Comparison of ENCODE assay signal across 11 cellular contexts in genomic region chr5:7876867-7877266, GRCh38. TPM values are rescaled to one million over a fixed set of nuclear protein-coding genes. Genes with fewer than 3 reads are reported as not detected.
A peak's percentile ranks its signal among the peaks of the same experiment; 100 is the strongest.
DNase-seq lines count a peak whose midpoint lies in the region; ATAC-seq and TF ChIP-seq lines count a peak whose summit lies in the region.
"Had no signal": no experiment of that assay in that cellular context is flagged by ENCODE, and none has a peak within 500 bp of the region (broad histone marks: within the 10 kb centered on the region; RNA-seq: fewer than 3 reads in every experiment).

No MANE protein-coding gene starts in this region.

- H3K27me3 ChIP-seq in osteoblast (ENCODE audit: insufficient read depth, low read length), result no peaks in the 10 kb centered on the region
- H3K27me3 ChIP-seq: BE2C had no signal

- ATAC-seq in HG02852 (IDR thresholded peaks at IDR 0.05; ENCODE audit: unreplicated experiment) (peak; percentile 46), T-helper 17 cell (peak; percentile 43), HG02763 (IDR thresholded peaks at IDR 0.05; ENCODE audit: unreplicated experiment) (no peak)

- no peak overlapping the region for H3K4me2 ChIP-seq in osteoblast (ENCODE audit: insufficient read depth, low read length)

- TF ChIP-seq CTCF in osteoblast (IDR thresholded peaks at IDR 0.05; ENCODE audit: extremely low read depth, low read depth, low read length), result no peak

- H3K27ac Mint-ChIP-seq in activated CD4-positive, alpha-beta T cell treated with anti-CD3 and anti-CD28 coated beads, Interleukin-2, amount 10 ng/mL, durations not matched to agents 24 days and 14 days, result no peak overlapping the region
- H3K27ac Mint-ChIP-seq in T-helper 17 cell, result peak overlapping the region; percentile 85
- H3K27ac Mint-ChIP-seq: endodermal cell had no signal

- peaks cover 69% of the 10 kb centered on the region for H3K36me3 Mint-ChIP-seq in activated CD4-positive, alpha-beta T cell treated with anti-CD3 and anti-CD28 coated beads, Interleukin-2, amount 10 ng/mL, durations not matched to agents 24 days and 14 days (ENCODE audit: low read depth)
- peaks cover 18% of the 10 kb centered on the region for H3K36me3 Mint-ChIP-seq in T-helper 17 cell (ENCODE audit: low read depth)

- no peak overlapping the region for H3K4me3 ChIP-seq in osteoblast (ENCODE audit: insufficient read depth, low read length)

- H3K27ac ChIP-seq in osteoblast (ENCODE audit: low read depth, low read length), result peak overlapping the region; percentile 82
- H3K27ac ChIP-seq: parathyroid adenoma had no signal

- H3K9me3 ChIP-seq in T-helper 17 cell (ENCODE audit: control insufficient read depth, low read length, poor library complexity, severe bottlenecking), result no peaks in the 10 kb centered on the region
- no peaks in the 10 kb centered on the region for H3K9me3 ChIP-seq in osteoblast (ENCODE audit: low read depth, low read length)
- H3K9me3 ChIP-seq: BE2C had no signal

- peaks cover 43% of the 10 kb centered on the region for H3K36me3 ChIP-seq in osteoblast (ENCODE audit: insufficient read depth, low read length)

- no peak overlapping the region for H2AFZ ChIP-seq in osteoblast (ENCODE audit: low read length)
- H2AFZ ChIP-seq: parathyroid adenoma had no signal

- DNase-seq in activated CD4-positive, alpha-beta T cell treated with anti-CD3 and anti-CD28 coated beads, Interleukin-2, amount 10 ng/mL, durations not matched to agents 24 days and 14 days, result no peak
- no peak for DNase-seq in activated CD4-positive, alpha-beta T cell treated with anti-CD3 and anti-CD28 coated beads, Interleukin-2, amount 50 U/mL, for 4 hours
- DNase-seq in T-helper 17 cell (no peak), osteoblast (ENCODE audit: insufficient read length, low spot score, missing footprints) (peak; percentile 81), NCI-H1436 (lab: John Stamatoyannopoulos, UW) (no peak)
- DNase-seq in activated CD4-positive, CD25-positive, alpha-beta regulatory T cell treated with anti-CD3 and anti-CD28 coated beads, Interleukin-2, amount 50 U/mL, for 72 hours, result no peak
- DNase-seq: BE2C, endodermal cell had no signal

- peaks cover 30% of the 10 kb centered on the region for H3K4me1 ChIP-seq in osteoblast (ENCODE audit: insufficient read depth, low read length)
- H3K4me1 ChIP-seq: BE2C, parathyroid adenoma had no signal

- H4K20me1 ChIP-seq in osteoblast (ENCODE audit: insufficient read depth, low read length), result peaks cover 25% of the 10 kb centered on the region

- H3K27me3 Mint-ChIP-seq in activated CD4-positive, alpha-beta T cell treated with anti-CD3 and anti-CD28 coated beads, Interleukin-2, amount 10 ng/mL, durations not matched to agents 24 days and 14 days, result no peaks in the 10 kb centered on the region
- no peaks in the 10 kb centered on the region for H3K27me3 Mint-ChIP-seq in T-helper 17 cell

- intact Hi-C loops in activated CD4-positive, alpha-beta T cell treated with anti-CD3 and anti-CD28 coated beads, Interleukin-2, amount 10 ng/mL, durations not matched to agents 24 days and 14 days (cut with micrococcal nuclease), result loop anchor here (10.0 kb wide), 1 partner anchor 1502 kb away; the partner anchor contains the start of gene MED10

- peaks cover 64% of the 10 kb centered on the region for H3K79me2 ChIP-seq in osteoblast (ENCODE audit: insufficient read depth, low read length)

- peaks cover 54% of the 10 kb centered on the region for H3K4me1 Mint-ChIP-seq in activated CD4-positive, alpha-beta T cell treated with anti-CD3 and anti-CD28 coated beads, Interleukin-2, amount 10 ng/mL, durations not matched to agents 24 days and 14 days
- H3K4me1 Mint-ChIP-seq in T-helper 17 cell, result peaks cover 54% of the 10 kb centered on the region
- H3K4me1 Mint-ChIP-seq: endodermal cell had no signal

- no peaks in the 10 kb centered on the region for H3K9me3 Mint-ChIP-seq in activated CD4-positive, alpha-beta T cell treated with anti-CD3 and anti-CD28 coated beads, Interleukin-2, amount 10 ng/mL, durations not matched to agents 24 days and 14 days
- H3K9me3 Mint-ChIP-seq: endodermal cell had no signal

- H3K4me3 Mint-ChIP-seq in activated CD4-positive, alpha-beta T cell treated with anti-CD3 and anti-CD28 coated beads, Interleukin-2, amount 10 ng/mL, durations not matched to agents 24 days and 14 days, result peak overlapping the region; percentile 27
- H3K4me3 Mint-ChIP-seq in T-helper 17 cell, result no peak overlapping the region
- H3K4me3 Mint-ChIP-seq: endodermal cell had no signal

RNA-seq across cellular contexts. Expression of gene MTRR, which starts 7.9 kb away (rescaled TPM):
- 64.4 and 76.8 TPM in 2 replicates for total RNA-seq in activated CD4-positive, alpha-beta T cell treated with anti-CD3 and anti-CD28 coated beads, Interleukin-2, amount 10 ng/mL, durations not matched to agents 24 days and 14 days
- total RNA-seq in T-helper 17 cell (100 to 1,000 TPM; 101 to 106 TPM), osteoblast (36.2 and 36.6 TPM in 2 replicates)

RNA-seq across cellular contexts. Expression of gene FASTKD3, which starts 8.0 kb away (rescaled TPM):
- total RNA-seq in activated CD4-positive, alpha-beta T cell treated with anti-CD3 and anti-CD28 coated beads, Interleukin-2, amount 10 ng/mL, durations not matched to agents 24 days and 14 days, result 17.7 and 18.3 TPM in 2 replicates
- total RNA-seq in T-helper 17 cell (1 to 10 TPM; 4.9 to 5.5 TPM), osteoblast (10.9 and 13.6 TPM in 2 replicates)

RNA-seq across cellular contexts. Expression of gene CFAP90, which starts 25.9 kb away (rescaled TPM):
- not detected in 2 replicates for total RNA-seq in activated CD4-positive, alpha-beta T cell treated with anti-CD3 and anti-CD28 coated beads, Interleukin-2, amount 10 ng/mL, durations not matched to agents 24 days and 14 days
- total RNA-seq in T-helper 17 cell, result not detected
- total RNA-seq in osteoblast, result 0.59 and 1.1 TPM in 2 replicates
